In the genomic region with DNA sequence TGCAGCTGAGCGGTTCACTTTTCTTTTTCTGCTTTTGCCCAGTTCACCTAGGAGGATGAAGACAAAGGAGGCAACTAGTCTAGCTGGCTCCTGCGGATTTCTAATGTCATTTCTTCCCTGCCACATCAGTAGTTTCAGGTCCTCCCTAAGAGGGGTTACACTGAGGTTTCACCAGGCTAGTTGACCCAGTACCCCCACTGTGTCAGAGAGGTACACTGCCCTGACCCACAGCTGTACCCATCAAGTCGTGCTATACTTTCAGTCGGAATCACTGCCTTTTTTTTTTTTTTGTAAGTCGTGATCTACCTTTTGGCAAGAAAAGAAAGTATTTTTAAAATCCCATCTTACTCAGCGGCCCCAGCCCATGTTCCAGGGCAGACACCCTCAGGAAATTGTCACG, we compare ENCODE assay signal across 23 cellular contexts.
DNase-seq lines count a peak whose midpoint lies in the region; ATAC-seq, FAIRE-seq and TF ChIP-seq lines count a peak whose summit lies in the region.
"Had no signal": no experiment of that assay in that cellular context is flagged by ENCODE, and none has a peak within 500 bp of the region (broad histone marks: within the 10 kb centered on the region; RNA-seq: fewer than 3 reads in every experiment).

No MANE protein-coding gene starts in this region.

- H3K4me1 ChIP-seq in psoas muscle: no peaks in the 10 kb centered on the region
- H3K4me1 ChIP-seq in small intestine (ENCODE audit: control insufficient read depth in 2 of 2, insufficient read depth in 1 of 2, low read depth in 1 of 2, low read length in 1 of 2): no peaks in the 10 kb centered on the region

- H3K9me3 Mint-ChIP-seq in activated T-cell treated with anti-CD3 and anti-CD28 coated beads, Interleukin-2, amount 50 U/mL, for 24 hours: no peaks in the 10 kb centered on the region
- no peaks in the 10 kb centered on the region for H3K9me3 Mint-ChIP-seq in activated T-cell treated with anti-CD3 and anti-CD28 coated beads, Interleukin-2, amount 50 U/mL, for 4 hours
- H3K9me3 Mint-ChIP-seq in IgD-negative memory B cell: no peaks in the 10 kb centered on the region

- peak overlapping the region; percentile 87 for H3K27ac Mint-ChIP-seq in activated T-cell treated with anti-CD3 and anti-CD28 coated beads, Interleukin-2, amount 50 U/mL, for 24 hours
- H3K27ac Mint-ChIP-seq in IgD-negative memory B cell: peak overlapping the region; percentile 84 to 90 (median 89)

- no peaks in the 10 kb centered on the region for H3K27me3 Mint-ChIP-seq in activated T-cell treated with anti-CD3 and anti-CD28 coated beads, Interleukin-2, amount 50 U/mL, for 24 hours
- H3K27me3 Mint-ChIP-seq in activated T-cell treated with anti-CD3 and anti-CD28 coated beads, Interleukin-2, amount 50 U/mL, for 4 hours (ENCODE audit: low read depth): no peaks in the 10 kb centered on the region
- no peaks in the 10 kb centered on the region for H3K27me3 Mint-ChIP-seq in IgD-negative memory B cell

- FAIRE-seq in small intestine (lab: Jason Lieb, UNC): no peak
- FAIRE-seq: A204.1, H1 had no signal

- H3K4me3 ChIP-seq in psoas muscle (no peak overlapping the region), small intestine (ENCODE audit: low read depth in 1 of 2, low read length in 2 of 2) (no peak overlapping the region)
- H3K4me3 ChIP-seq: BLaER1, lower lobe of right lung, Peyer's patch, thyroid gland had no signal

- H3K36me3 Mint-ChIP-seq in activated T-cell treated with anti-CD3 and anti-CD28 coated beads, Interleukin-2, amount 50 U/mL, for 24 hours (ENCODE audit: low read depth): peaks cover 98% of the 10 kb centered on the region
- H3K36me3 Mint-ChIP-seq in activated T-cell treated with anti-CD3 and anti-CD28 coated beads, Interleukin-2, amount 50 U/mL, for 4 hours (ENCODE audit: insufficient read depth): peaks cover 56% of the 10 kb centered on the region
- peaks cover 7% of the 10 kb centered on the region for H3K36me3 Mint-ChIP-seq in IgD-negative memory B cell

- no peak for ATAC-seq in activated T-cell treated with anti-CD3 and anti-CD28 coated beads, Interleukin-2, amount 50 U/mL, for 4 hours
- ATAC-seq in psoas muscle (no peak), GM21381 (IDR thresholded peaks at IDR 0.05; ENCODE audit: unreplicated experiment) (no peak), HG02840 (IDR thresholded peaks at IDR 0.05; ENCODE audit: low FRiP score, unreplicated experiment) (no peak)
- ATAC-seq: lower lobe of right lung had no signal

- no peak for TF ChIP-seq CTCF in psoas muscle (IDR thresholded peaks at IDR 0.05)

- peaks cover 95% of the 10 kb centered on the region for H3K4me1 Mint-ChIP-seq in activated T-cell treated with anti-CD3 and anti-CD28 coated beads, Interleukin-2, amount 50 U/mL, for 24 hours (ENCODE audit: low read depth)
- H3K4me1 Mint-ChIP-seq in activated T-cell treated with anti-CD3 and anti-CD28 coated beads, Interleukin-2, amount 50 U/mL, for 4 hours (ENCODE audit: low read depth): peaks cover 77% of the 10 kb centered on the region
- H3K4me1 Mint-ChIP-seq in IgD-negative memory B cell: peaks cover 78 to 86% (median 82%) of the 10 kb centered on the region in 3 donors

- H3K27ac ChIP-seq in angular gyrus (ENCODE audit: low read depth, low read length) (peak overlapping the region; percentile 2), psoas muscle (peak overlapping the region; percentile 59), small intestine (ENCODE audit: low read depth in 1 of 2, low read length in 1 of 2) (peak overlapping the region in 1 of 2 donors; percentile 49)
- H3K27ac ChIP-seq: BLaER1, lower lobe of right lung, Peyer's patch, thyroid gland had no signal

- H3K27me3 ChIP-seq in psoas muscle (ENCODE audit: insufficient read depth in 3 of 3, low read length in 2 of 3) (no peaks in the 10 kb centered on the region), small intestine (ENCODE audit: control insufficient read depth in 2 of 2, insufficient read depth in 2 of 2, low read length in 2 of 2) (no peaks in the 10 kb centered on the region)
- H3K27me3 ChIP-seq: BLaER1, Peyer's patch, thyroid gland had no signal

- intact Hi-C loops in psoas muscle (cut with DNase I): no loop called here

- WGBS in psoas muscle, 3 donors: 71 to 88% (median 83%) methylated on average over 7 of the region's 7 CpGs
- 86 to 87% (median 87%) methylated on average over 7 of the region's 7 CpGs for WGBS in small intestine, 3 donors

- H3K4me3 Mint-ChIP-seq in activated T-cell treated with anti-CD3 and anti-CD28 coated beads, Interleukin-2, amount 50 U/mL, for 24 hours: no peak overlapping the region
- H3K4me3 Mint-ChIP-seq in activated T-cell treated with anti-CD3 and anti-CD28 coated beads, Interleukin-2, amount 50 U/mL, for 4 hours: no peak overlapping the region
- H3K4me3 Mint-ChIP-seq in IgD-negative memory B cell: peak overlapping the region in 2 of 4 donors; percentile 63 to 79

- no peak for DNase-seq in activated T-cell treated with anti-CD3 and anti-CD28 coated beads, Interleukin-2, amount 50 U/mL, for 24 hours
- DNase-seq in activated T-cell treated with anti-CD3 and anti-CD28 coated beads, Interleukin-2, amount 50 U/mL, for 4 hours: no peak
- DNase-seq in psoas muscle (no peak), small intestine (no peak)
- DNase-seq: activated CD4-positive, alpha-beta T cell treated with anti-CD3 and anti-CD28 coated beads for 4 hours; activated T-cell treated with anti-CD3 and anti-CD28 coated beads, Interleukin-2, amount 50 U/mL, for 48 hours; amniotic stem cell; cerebellar nuclear complex; effector memory CD4-positive, alpha-beta T cell; glutamatergic neuron; lower lobe of right lung; NCI-H226; Peyer's patch; SK-N-SH; stimulated activated CD4-positive, alpha-beta T cell treated with anti-CD3 and anti-CD28 coated beads, Interleukin-4, amount 100 ng/mL, for 4 hours; thyroid gland had no signal

- H3K9me3 ChIP-seq in psoas muscle (no peaks in the 10 kb centered on the region), small intestine (ENCODE audit: control insufficient read depth, low read depth) (no peaks in the 10 kb centered on the region)
- H3K9me3 ChIP-seq: BLaER1, lower lobe of right lung, Peyer's patch, SK-N-SH, thyroid gland had no signal

- H3K36me3 ChIP-seq in psoas muscle (ENCODE audit: insufficient read depth in 1 of 2, low read depth in 1 of 2): peaks cover 0 to 34% of the 10 kb centered on the region in 2 donors
- H3K36me3 ChIP-seq in small intestine (ENCODE audit: control insufficient read depth in 2 of 2, insufficient read depth in 2 of 2, low read length in 2 of 2): peaks cover 0 to 4% of the 10 kb centered on the region in 2 donors
- H3K36me3 ChIP-seq: thyroid gland had no signal
